ENCODE assay signal across 8 cellular contexts in genomic region chr7:100890640-100891521, GRCh38. TPM values are rescaled to one million over a fixed set of nuclear protein-coding genes. Genes with fewer than 3 reads are reported as not detected.
DNase-seq lines count a peak whose midpoint lies in the region; ATAC-seq and TF ChIP-seq lines count a peak whose summit lies in the region.

No MANE protein-coding gene starts in this region.

- intact Hi-C loops in thyroid gland (cut with DNase I): loop anchor here (10.0 kb wide), 1 partner anchor 274 kb away; the partner anchor contains the start of gene VGF

- no peak for TF ChIP-seq CTCF in thyroid gland (IDR thresholded peaks at IDR 0.05)

- no peak for TF ChIP-seq POLR2A in thyroid gland (IDR thresholded peaks at IDR 0.05)

- DNase-seq in activated T-cell treated with anti-CD3 and anti-CD28 coated beads, Interleukin-2, amount 50 U/mL, for 24 hours: no peak
- no peak for DNase-seq in activated T-cell treated with anti-CD3 and anti-CD28 coated beads, Interleukin-2, amount 50 U/mL, for 1 hour
- DNase-seq in left kidney (ENCODE audit: low read depth, low spot score) (peak; percentile 71), thyroid gland (peak in 1 of 2 donors; percentile 35)
- no peak for DNase-seq in effector CD8-positive, alpha-beta T cell (lab: John Stamatoyannopoulos, UW)

- H3K27ac ChIP-seq in angular gyrus (ENCODE audit: low read depth, low read length) (peak overlapping the region; percentile 78), thyroid gland (peak overlapping the region; percentile 88 to 97 (median 92))

- H3K27me3 Mint-ChIP-seq in activated T-cell treated with anti-CD3 and anti-CD28 coated beads, Interleukin-2, amount 50 U/mL, for 24 hours: peaks cover 37% of the 10 kb centered on the region

- peaks cover 24 to 25% of the 10 kb centered on the region in 2 donors for H3K36me3 ChIP-seq in thyroid gland

- H3K27ac Mint-ChIP-seq in activated T-cell treated with anti-CD3 and anti-CD28 coated beads, Interleukin-2, amount 50 U/mL, for 24 hours: peak overlapping the region; percentile 55

- peaks cover 40% of the 10 kb centered on the region for H3K4me1 Mint-ChIP-seq in activated T-cell treated with anti-CD3 and anti-CD28 coated beads, Interleukin-2, amount 50 U/mL, for 24 hours (ENCODE audit: low read depth)

- 11 to 12% methylated on average over 27 to 43 of the region's 43 CpGs for WGBS in thyroid gland, 2 donors

- H3K27me3 ChIP-seq in thyroid gland: peaks cover under 1% of the 10 kb centered on the region

- H3K4me1 ChIP-seq in thyroid gland: peaks cover 24 to 38% of the 10 kb centered on the region in 2 donors

- peak overlapping the region; percentile 83 for H3K4me3 Mint-ChIP-seq in activated T-cell treated with anti-CD3 and anti-CD28 coated beads, Interleukin-2, amount 50 U/mL, for 24 hours

- H3K36me3 Mint-ChIP-seq in activated T-cell treated with anti-CD3 and anti-CD28 coated beads, Interleukin-2, amount 50 U/mL, for 24 hours (ENCODE audit: low read depth): peaks cover 33% of the 10 kb centered on the region

- no peaks in the 10 kb centered on the region for H3K9me3 Mint-ChIP-seq in activated T-cell treated with anti-CD3 and anti-CD28 coated beads, Interleukin-2, amount 50 U/mL, for 24 hours

- no peaks in the 10 kb centered on the region for H3K9me3 ChIP-seq in thyroid gland

- peak overlapping the region in 2 of 3 donors; percentile 8 to 62 for H3K4me3 ChIP-seq in thyroid gland (replicated peaks in 1 of 3)

- ATAC-seq in HG03457 (IDR thresholded peaks at IDR 0.05; ENCODE audit: unreplicated experiment) (no peak), GM21619 (IDR thresholded peaks at IDR 0.05; ENCODE audit: unreplicated experiment) (no peak)

RNA-seq across cellular contexts. Expression of gene UFSP1, which starts 1.4 kb away (rescaled TPM):
- total RNA-seq in thyroid gland: 10 to 100 TPM in 1 of 4 donors, 1 to 10 TPM in 3; 7.4 to 10.4 (median 8.9) TPM

RNA-seq across cellular contexts. Expression of gene ACHE, which starts 4.8 kb away (rescaled TPM):
- 1 to 10 TPM; 1.0 to 4.8 (median 1.8) TPM for total RNA-seq in thyroid gland

RNA-seq across cellular contexts. Expression of gene SRRT, which starts 16.0 kb away (rescaled TPM):
- total RNA-seq in thyroid gland: 100 to 1,000 TPM in 1 of 4 donors, 10 to 100 TPM in 3; 62.5 to 109 (median 93.2) TPM

RNA-seq across cellular contexts. Expression of gene TRIP6, which starts 23.7 kb away (rescaled TPM):
- total RNA-seq in thyroid gland: 100 to 1,000 TPM in 3 of 4 donors, 10 to 100 TPM in 1; 64.5 to 122 (median 109) TPM

RNA-seq across cellular contexts. Expression of gene SLC12A9, which starts 38.4 kb away (rescaled TPM):
- 10 to 100 TPM; 15.2 to 27.9 (median 17.2) TPM for total RNA-seq in thyroid gland
